Comparison of ENCODE assay signal across 27 cellular contexts in genomic region chr20:36215778-36216177, GRCh38.
"Had no signal": no experiment of that assay in that cellular context is flagged by ENCODE, and none has a peak within 500 bp of the region (broad histone marks: within the 10 kb centered on the region; RNA-seq: fewer than 3 reads in every experiment).

No MANE protein-coding gene starts in this region.

- H3K27me3 ChIP-seq: neural progenitor cell, ovary, suprapubic skin, testis, tibial artery, transverse colon, upper lobe of right lung, uterus had no signal

- H3K4me1 ChIP-seq: neural progenitor cell, parathyroid adenoma, psoas muscle, suprapubic skin, testis, tibial artery, transverse colon, upper lobe of right lung, uterus had no signal

- DNase-seq: naive thymus-derived CD4-positive, alpha-beta T cell; natural killer cell; occipital lobe; ovary; posterior cingulate gyrus; psoas muscle; right cardiac atrium; stimulated activated CD4-positive, alpha-beta T cell treated with anti-CD3 and anti-CD28 coated beads, Interleukin-15, amount 100 ng/mL, for 24 hours; stimulated activated CD4-positive, alpha-beta T cell treated with anti-CD3 and anti-CD28 coated beads, Interleukin-4, amount 100 ng/mL, for 1 hour; stimulated activated CD4-positive, alpha-beta T cell treated with anti-CD3 and anti-CD28 coated beads, Interleukin-4, amount 100 ng/mL, for 4 hours; stimulated activated CD8-positive, alpha-beta memory T cell treated with anti-CD3 and anti-CD28 coated beads, Interleukin-4, amount 100 ng/mL, for 48 hours; stimulated activated naive CD4-positive, alpha-beta T cell; stimulated activated naive CD8-positive, alpha-beta T cell treated with anti-CD3 and anti-CD28 coated beads, Interleukin-15, amount 100 ng/mL, for 72 hours; stimulated activated naive CD8-positive, alpha-beta T cell treated with anti-CD3 and anti-CD28 coated beads, Interleukin-15, Interleukin-2, amounts not matched to agents 100 U/mL and 50 U/mL, for 24 hours; substantia nigra; testis; tibial artery; transverse colon; upper lobe of right lung; uterus had no signal

- H3K4me3 ChIP-seq: neural progenitor cell, ovary, psoas muscle, skin epidermis, smooth muscle cell, suprapubic skin, testis, tibial artery, transverse colon, upper lobe of right lung, uterus had no signal

- H3K36me3 ChIP-seq: neural progenitor cell, ovary, uterus had no signal

- H3K4me2 ChIP-seq: neural progenitor cell, smooth muscle cell had no signal

- H2AFZ ChIP-seq: neural progenitor cell, parathyroid adenoma had no signal

- H3K79me2 ChIP-seq: parathyroid adenoma had no signal

- H3K27ac ChIP-seq: neural progenitor cell, ovary, parathyroid adenoma, psoas muscle, skin epidermis, suprapubic skin, testis, tibial artery, transverse colon, upper lobe of right lung, uterus had no signal

- ATAC-seq: naive thymus-derived CD4-positive, alpha-beta T cell; natural killer cell; psoas muscle; right cardiac atrium; sciatic nerve; stimulated activated memory B cell treated with anti-CD40 and anti-IgM and Interleukin-4, amounts not matched to agents 10 μg/mL and 1 μg/mL and 100 μg/mL, for 72 hours; stimulated activated naive CD8-positive, alpha-beta T cell treated with anti-CD3 and anti-CD28 coated beads, Interleukin-15, amount 100 ng/mL, for 72 hours; stimulated activated naive CD8-positive, alpha-beta T cell treated with anti-CD3 and anti-CD28 coated beads, Interleukin-15, Interleukin-2, amounts not matched to agents 100 U/mL and 50 U/mL, for 24 hours; upper lobe of right lung had no signal

- H3K9me3 ChIP-seq: ovary, psoas muscle, suprapubic skin, testis, tibial artery, transverse colon, upper lobe of right lung, uterus had no signal

- H3K9ac ChIP-seq: neural progenitor cell, parathyroid adenoma had no signal
